In the genomic region with DNA sequence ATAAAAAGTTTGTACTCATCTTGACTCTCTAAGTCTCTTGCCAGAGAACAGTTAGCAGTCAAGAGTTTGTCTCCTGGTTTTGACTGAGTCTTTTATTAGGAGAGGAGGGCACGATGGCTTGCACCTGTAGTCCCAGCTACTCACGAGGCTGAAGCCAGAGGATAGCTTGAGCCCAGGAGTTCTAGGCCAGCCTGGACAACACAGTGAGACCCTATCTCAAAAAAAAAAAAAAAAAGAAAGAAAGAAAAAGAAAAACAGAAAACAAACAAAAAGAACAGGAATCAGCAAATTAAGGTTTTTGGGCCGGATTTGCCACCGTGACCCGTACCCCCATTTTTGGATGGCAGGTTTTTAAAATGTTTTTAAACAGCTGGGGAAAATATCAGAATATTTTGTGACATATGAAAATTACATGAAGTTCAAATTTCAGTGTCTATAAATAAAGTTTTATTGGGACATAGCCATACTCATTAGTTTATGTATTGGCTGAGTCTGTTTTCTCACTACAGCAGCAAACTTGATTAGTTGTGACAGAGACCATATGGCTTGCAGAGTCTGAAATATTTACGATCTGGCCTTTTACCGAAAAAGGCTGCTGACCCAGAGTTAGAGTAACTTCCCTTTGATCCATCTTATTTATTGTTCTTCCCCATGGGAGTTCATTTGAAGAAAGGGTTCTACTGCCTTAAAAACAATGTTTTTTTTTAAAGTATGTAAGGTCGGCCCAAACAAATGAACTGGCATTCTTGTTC, we compare ENCODE assay signal across 1 cellular context.
TF ChIP-seq lines count a peak whose summit lies in the region.

No MANE protein-coding gene starts in this region.

TF ChIP-seq in HEK293, 187 proteins besides CTCF, POLR2A, EP300 and RAD21 (continued from another document):
- TF ChIP-seq ZNF561 (tag by site-specific recombination; IDR thresholded peaks at IDR 0.05; ENCODE audit: borderline replicate concordance) (peak; percentile 56; the same call in 1 of the 2 replicates), ZSCAN16 (tag by site-specific recombination; IDR thresholded peaks at IDR 0.05) (no peak), ZFP37 (tag by site-specific recombination; IDR thresholded peaks at IDR 0.05) (no peak), ZNF202 (tag by site-specific recombination; IDR thresholded peaks at IDR 0.05; ENCODE audit: borderline replicate concordance) (no peak), ZNF626 (tag by site-specific recombination; IDR thresholded peaks at IDR 0.05) (no peak), MZF1 (tag by site-specific recombination; IDR thresholded peaks at IDR 0.05; ENCODE audit: borderline replicate concordance) (no peak), ZBTB49 (tag by site-specific recombination; IDR thresholded peaks at IDR 0.05; ENCODE audit: low read depth) (no peak), ZNF677 (tag by site-specific recombination; IDR thresholded peaks at IDR 0.05) (0 out of 2 replicates have a peak, but pooled peaks have one; percentile 19), GLI2 (tag by site-specific recombination; IDR thresholded peaks at IDR 0.05; ENCODE audit: borderline replicate concordance, low read depth) (no peak), ZNF645 (tag by site-specific recombination; IDR thresholded peaks at IDR 0.05) (no peak), ZSCAN5A (tag by site-specific recombination; IDR thresholded peaks at IDR 0.05) (no peak), ZNF623 (tag by site-specific recombination; IDR thresholded peaks at IDR 0.05) (no peak), ZBTB17 (tag by site-specific recombination; IDR thresholded peaks at IDR 0.05) (peak; percentile 55; the same call in 1 of the 2 replicates), ZNF707 (tag by site-specific recombination; IDR thresholded peaks at IDR 0.05) (no peak), ZNF664 (tag by site-specific recombination; IDR thresholded peaks at IDR 0.05) (peak; percentile 50; the same call in 1 of the 2 replicates), ZIC2 (tag by site-specific recombination; IDR thresholded peaks at IDR 0.05) (0 out of 2 replicates have a peak, but pooled peaks have one; percentile 20), ZNF792 (tag by site-specific recombination; IDR thresholded peaks at IDR 0.05) (no peak)
